Comparison of ENCODE assay signal across 8 cellular contexts in genomic region chr3:113070226-113071220, GRCh38.
DNase-seq lines count a peak whose midpoint lies in the region; ATAC-seq and TF ChIP-seq lines count a peak whose summit lies in the region.

No MANE protein-coding gene starts in this region.

- H3K36me3 ChIP-seq in fibroblast of lung (ENCODE audit: control insufficient read depth, insufficient read depth, low read length), result no peaks in the 10 kb centered on the region

- no peak overlapping the region for H3K27ac Mint-ChIP-seq in stimulated activated naive CD8-positive, alpha-beta T cell treated with anti-CD3 and anti-CD28 coated beads, Interleukin-15, amount 100 ng/mL, for 72 hours

- H3K4me2 ChIP-seq in fibroblast of lung (ENCODE audit: extremely low read depth, insufficient read depth, low read length), result no peak overlapping the region

- no peak for TF ChIP-seq CTCF in GM20000 (IDR thresholded peaks at IDR 0.05; ENCODE audit: extremely low read depth, missing control alignments)
- no peak for TF ChIP-seq CTCF in fibroblast of lung (conservative IDR thresholded peaks at IDR 0.05 in 1 of 2, IDR thresholded peaks at IDR 0.05 in 1 of 2; ENCODE audit: low read depth in 1 of 2, low read length in 2 of 2)

- H4K20me1 ChIP-seq in fibroblast of lung (ENCODE audit: control insufficient read depth, extremely low read depth, insufficient read depth, low read length), result no peaks in the 10 kb centered on the region

- H3K4me1 Mint-ChIP-seq in stimulated activated naive CD8-positive, alpha-beta T cell treated with anti-CD3 and anti-CD28 coated beads, Interleukin-15, amount 100 ng/mL, for 72 hours, result no peaks in the 10 kb centered on the region

- H3K27ac ChIP-seq in fibroblast of lung (ENCODE audit: insufficient read depth, low read length), result no peak overlapping the region

- no peaks in the 10 kb centered on the region for H3K27me3 Mint-ChIP-seq in stimulated activated naive CD8-positive, alpha-beta T cell treated with anti-CD3 and anti-CD28 coated beads, Interleukin-15, amount 100 ng/mL, for 72 hours

- H3K9me3 ChIP-seq in fibroblast of lung (ENCODE audit: control insufficient read depth, insufficient read depth, low read depth, low read length), result no peaks in the 10 kb centered on the region

- no peak overlapping the region for H3K4me3 ChIP-seq in fibroblast of lung (replicated peaks in 1 of 4; ENCODE audit: control extremely low read depth in 1 of 4, insufficient read depth in 1 of 4, low read depth in 3 of 4, low read length in 4 of 4)

- no peak overlapping the region for H3K4me3 Mint-ChIP-seq in stimulated activated naive CD8-positive, alpha-beta T cell treated with anti-CD3 and anti-CD28 coated beads, Interleukin-15, amount 100 ng/mL, for 72 hours

- DNase-seq in COLO829 (ENCODE audit: low spot score), result peak; percentile 97
- peak; percentile 36 for DNase-seq in GM20000 (ENCODE audit: low spot score)
- peak; percentile 59 to 60 for DNase-seq in fibroblast of lung (ENCODE audit: low read depth in 2 of 2)
- no peak for DNase-seq in pons (ENCODE audit: low spot score)
- no peak for DNase-seq in stimulated activated naive CD8-positive, alpha-beta T cell treated with anti-CD3 and anti-CD28 coated beads, Interleukin-15, amount 100 ng/mL, for 72 hours
- DNase-seq in H4 (ENCODE audit: low spot score), result no peak
- DNase-seq in stimulated activated CD4-positive, alpha-beta T cell treated with anti-CD3 and anti-CD28 coated beads, Interleukin-12 subunit alpha, Interleukin-12 subunit beta, amount 100 ng/mL, for 4 hours, result no peak

- H2AFZ ChIP-seq in fibroblast of lung (ENCODE audit: low read length), result no peak overlapping the region

- H3K27me3 ChIP-seq in fibroblast of lung (ENCODE audit: control insufficient read depth, insufficient read depth, low read length), result no peaks in the 10 kb centered on the region

- H3K4me1 ChIP-seq in fibroblast of lung (ENCODE audit: control insufficient read depth, extremely low read depth, insufficient read depth, low read length), result no peaks in the 10 kb centered on the region

- no peaks in the 10 kb centered on the region for H3K79me2 ChIP-seq in fibroblast of lung (ENCODE audit: control insufficient read depth, insufficient read depth, low read length)

- H3K9me3 Mint-ChIP-seq in stimulated activated naive CD8-positive, alpha-beta T cell treated with anti-CD3 and anti-CD28 coated beads, Interleukin-15, amount 100 ng/mL, for 72 hours, result peaks cover 19 to 30% of the 10 kb centered on the region in 2 donors

- no peak overlapping the region for H3K9ac ChIP-seq in fibroblast of lung (ENCODE audit: insufficient read depth, low read length)

- ATAC-seq in HG03342 (IDR thresholded peaks at IDR 0.05; ENCODE audit: unreplicated experiment), result peak; percentile 99
- no peak for ATAC-seq in stimulated activated naive CD8-positive, alpha-beta T cell treated with anti-CD3 and anti-CD28 coated beads, Interleukin-15, amount 100 ng/mL, for 72 hours

Comparison
In these comparisons a context has a peak if more than half of its experiments do, and no peak if none do; other contexts are left out.
1. DNase-seq: peak in COLO829 (single experiment), GM20000 (single experiment) and fibroblast of lung (2 of 2); none in pons (single experiment), stimulated activated naive CD8-positive, alpha-beta T cell treated with anti-CD3 and anti-CD28 coated beads, Interleukin-15, amount 100 ng/mL, for 72 hours (0 of 2), H4 (single experiment) and stimulated activated CD4-positive, alpha-beta T cell treated with anti-CD3 and anti-CD28 coated beads, Interleukin-12 subunit alpha, Interleukin-12 subunit beta, amount 100 ng/mL, for 4 hours (single experiment).